Comparison of ENCODE assay signal across 17 cellular contexts in the genomic region with DNA sequence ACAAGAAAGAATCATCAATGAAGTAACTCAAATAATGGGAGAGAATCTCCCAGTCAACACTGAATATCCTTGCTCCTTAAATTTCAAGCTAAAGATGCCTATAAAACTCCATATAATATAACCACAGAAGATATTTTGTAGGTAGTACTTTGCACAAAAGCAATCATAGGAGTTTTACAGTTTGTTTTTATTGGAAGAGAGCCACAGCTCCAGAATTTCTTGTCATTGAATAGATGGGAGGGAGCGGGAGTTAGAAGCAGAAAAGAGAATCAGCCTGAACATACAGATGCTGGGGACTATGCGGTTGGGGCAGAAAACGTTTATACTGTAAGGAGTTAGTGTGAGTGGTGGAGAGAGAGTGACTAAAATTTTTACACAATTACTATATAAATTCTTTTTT. TPM values are rescaled to one million over a fixed set of nuclear protein-coding genes. Genes with fewer than 3 reads are reported as not detected.
DNase-seq lines count a peak whose midpoint lies in the region; ATAC-seq, FAIRE-seq and TF ChIP-seq lines count a peak whose summit lies in the region.
"Had no signal": no experiment of that assay in that cellular context is flagged by ENCODE, and none has a peak within 500 bp of the region (broad histone marks: within the 10 kb centered on the region; RNA-seq: fewer than 3 reads in every experiment).

No MANE protein-coding gene starts in this region.

- BruUV-seq in HepG2 (replicated peaks; lab: Mats Ljungman, UMichigan), result no TSS peak

- H3K36me3 ChIP-seq in HEK293 (ENCODE audit: control insufficient read depth in 2 of 2, insufficient read depth in 1 of 2, low read length in 2 of 2), result no peaks in the 10 kb centered on the region
- no peaks in the 10 kb centered on the region for H3K36me3 ChIP-seq in HepG2 (replicated peaks in 1 of 2; ENCODE audit: control insufficient read depth in 1 of 2, insufficient read depth in 2 of 2, low read length in 2 of 2)

- in situ Hi-C loops in HepG2 (cut with HindIII; ENCODE audit: extremely low pct_ligation_motif_present, low pct_unique_long_range_greater_than_20kb), result no loop called here

- H3K9me3 ChIP-seq in HEK293 (ENCODE audit: control insufficient read depth, insufficient read depth, low read depth, low read length) (no peaks in the 10 kb centered on the region), HepG2 (ENCODE audit: low read length) (no peaks in the 10 kb centered on the region)
- H3K9me3 ChIP-seq: Caco-2 had no signal

- intact Hi-C loops in left colon (cut with DNase I, micrococcal nuclease), result no loop called here
- intact Hi-C loops in HepG2 (cut with micrococcal nuclease; ENCODE audit: unreplicated experiment), result no loop called here

- no peaks in the 10 kb centered on the region for H3K79me2 ChIP-seq in HepG2 (ENCODE audit: insufficient read depth, low read length)

- H3K4me2 ChIP-seq in HepG2 (ENCODE audit: low read depth, low read length), result no peak overlapping the region

- TF ChIP-seq RAD21 in HepG2 (CRISPR knock-in tag; IDR thresholded peaks at IDR 0.05), result no peak

- H3K27ac ChIP-seq in HEK293 (ENCODE audit: extremely low read depth, low read depth, low read length) (peak overlapping the region; percentile 8; the same call in 1 of the 2 replicates), HepG2 (ENCODE audit: extremely low read length, insufficient read depth, low read length) (no peak overlapping the region)
- H3K27ac ChIP-seq: C4-2B, HL-60 had no signal

- DNase-seq in LNCaP clone FGC (ENCODE audit: low read depth), result peak; percentile 73
- peak; percentile 11 for DNase-seq in dermis blood vessel endothelial cell
- DNase-seq in left colon, result no peak
- no peak for DNase-seq in HepG2 (ENCODE audit: low spot score)
- DNase-seq in inferior parietal cortex (ENCODE audit: extremely low spot score), result no peak
- no peak for DNase-seq in NCI-H510A (lab: John Stamatoyannopoulos, UW)
- DNase-seq: Caco-2; CD4-positive, alpha-beta T cell; DMS79 treated with DMSO at 0.1 percent for 48 hours; GF-D8; H9; KBM-7 had no signal

- ATAC-seq in left colon (peak; percentile 91), HepG2 (no peak)

- POLR2A ChIA-PET in HEK293 (lab: Yijun Ruan, JAX), result interaction anchor here (0.8 to 1.7 kb wide), 5 partner anchors 18 to 44 kb away, joined by 3 to 8 read pairs (median 4); a partner anchor contains a TSS
- POLR2A ChIA-PET in HepG2 (lab: Yijun Ruan, JAX), result no interaction called here

- H3K27me3 ChIP-seq in HepG2 (ENCODE audit: control insufficient read depth in 1 of 2, insufficient read depth in 2 of 2, low read length in 2 of 2), result 0 out of 5 replicates have a peak, but pooled peaks cover 0 to under 1% of the 10 kb centered on the region in 2 experiments

- no peak for FAIRE-seq in HepG2 (lab: Jason Lieb, UNC)
- FAIRE-seq: D721Med, H1 had no signal

- CTCF ChIA-PET in HEK293 (lab: Yijun Ruan, JAX) (interaction anchor here (0.6 to 2.1 kb wide), 3 partner anchors 16 to 690 kb away, joined by 3 to 9 read pairs (median 4); no protein-coding TSS in a partner anchor), HepG2 (lab: Yijun Ruan, JAX; ENCODE audit: low intra/inter-chr PET ratio, low total read pairs) (no interaction called here)

- TF ChIP-seq CTCF in HEK293 (tag by site-specific recombination; IDR thresholded peaks at IDR 0.05) (no peak), LNCaP clone FGC (IDR thresholded peaks at IDR 0.05; ENCODE audit: control insufficient read depth, extremely low read depth, insufficient read depth) (no peak), HepG2 (CRISPR knock-in tag; IDR thresholded peaks at IDR 0.05) (no peak)

- no peak overlapping the region for H2AFZ ChIP-seq in HepG2 (ENCODE audit: low read length)

- 63% methylated on average over 3 of the region's 3 CpGs for WGBS in HepG2 (ENCODE audit: low lambda C conversion rate)

- H3K4me3 ChIP-seq in HEK293 (ENCODE audit: low read depth, low read length) (no peak overlapping the region), LNCaP clone FGC (ENCODE audit: low read depth, low read length) (no peak overlapping the region), HepG2 (replicated peaks in 1 of 3; ENCODE audit: insufficient read depth in 1 of 3, low read depth in 2 of 3, low read length in 3 of 3) (no peak overlapping the region)

- no peaks in the 10 kb centered on the region for H4K20me1 ChIP-seq in HepG2 (ENCODE audit: insufficient read depth, low read length)

- H3K4me1 ChIP-seq in HEK293 (ENCODE audit: control insufficient read depth, insufficient read depth, low read length), result peaks cover 30% of the 10 kb centered on the region
- peaks cover 19% of the 10 kb centered on the region for H3K4me1 ChIP-seq in HepG2 (ENCODE audit: insufficient read depth, low read length)

- no peak for TF ChIP-seq POLR2A in HepG2 (IDR thresholded peaks at IDR 0.05; ENCODE audit: insufficient read depth in 1 of 2, low read depth in 2 of 2, low read length in 2 of 2)

- TF ChIP-seq EP300 in HepG2 (IDR thresholded peaks at IDR 0.05; ENCODE audit: low read depth in 2 of 2, low read length in 2 of 2), result no peak
- TF ChIP-seq EP300 in HepG2 (CRISPR knock-in tag; IDR thresholded peaks at IDR 0.05; ENCODE audit: borderline replicate concordance), result no peak

- H3K9ac ChIP-seq in HepG2 (ENCODE audit: insufficient read depth, low read depth, low read length), result no peak overlapping the region

TF ChIP-seq in HEK293, 187 proteins besides CTCF, POLR2A, EP300 and RAD21 (continues in another document):
- TF ChIP-seq ZNF266 (tag by site-specific recombination; IDR thresholded peaks at IDR 0.05; ENCODE audit: low read depth), result no peak

TF ChIP-seq in HepG2, 621 proteins besides CTCF, POLR2A, EP300 and RAD21 (continues in another document):
- TF ChIP-seq ZNF224 (CRISPR knock-in tag; IDR thresholded peaks at IDR 0.05) (no peak), ZSCAN20 (CRISPR knock-in tag; IDR thresholded peaks at IDR 0.05; ENCODE audit: borderline replicate concordance) (no peak)

RNA-seq across cellular contexts. Expression of a gene that starts 18.3 kb away (rescaled TPM):
- total RNA-seq in dermis blood vessel endothelial cell (96.6 and 100 TPM in 2 replicates), left colon (100 to 1,000 TPM in 1 of 2 donors, 10 to 100 TPM in 1; 76.1 to 100 TPM), HepG2 (2016; rRNA removed; fragmentation: Illumina TruSeq; extraction: Trizol) (72.0 and 99.1 TPM in 2 replicates)
- 49.6 and 56.8 TPM in 2 replicates for total RNA-seq in HepG2 (2016; cell fraction: cytosol; rRNA removed; fragmentation: Illumina TruSeq; extraction: Trizol; ENCODE audit: low read depth)
- total RNA-seq in HepG2 (2016; cell fraction: insoluble cytoplasmic fraction; rRNA removed; fragmentation: Illumina TruSeq; extraction: Trizol), result 73.5 and 83.9 TPM in 2 replicates
- 44.9 and 46.8 TPM in 2 replicates for total RNA-seq in HepG2 (2016; cell fraction: membrane; rRNA removed; fragmentation: Illumina TruSeq; extraction: Trizol)
- total RNA-seq in HepG2 (2016; cell fraction: nucleus; rRNA removed; fragmentation: Illumina TruSeq; extraction: Trizol), result 57.9 and 58.5 TPM in 2 replicates
- polyA plus RNA-seq in HepG2 (2011; rRNA removed), result 53.8 and 70.2 TPM in 2 replicates
- polyA plus RNA-seq in HepG2 (2011; cell fraction: cytosol; rRNA removed), result 31.5 and 48.8 TPM in 2 replicates
- polyA plus RNA-seq in HepG2 (2011; cell fraction: nucleus; rRNA removed), result 25.3 and 31.2 TPM in 2 replicates
- 42.8 and 47.9 TPM in 2 replicates for polyA plus RNA-seq in HepG2 (2012)
- polyA plus RNA-seq in HepG2 (2016; cell fraction: cytosol; fragmentation: Illumina TruSeq; extraction: Trizol; ENCODE audit: low read depth), result 2.2 and 3.3 TPM in 2 replicates
- polyA plus RNA-seq in HepG2 (2016; cell fraction: insoluble cytoplasmic fraction; fragmentation: Illumina TruSeq; extraction: Trizol; ENCODE audit: low read depth), result 58.6 and 61.8 TPM in 2 replicates
- polyA plus RNA-seq in HepG2 (2016; cell fraction: membrane; fragmentation: Illumina TruSeq; extraction: Trizol; ENCODE audit: low read depth), result 6.7 and 8.8 TPM in 2 replicates
- 47.7 and 51.4 TPM in 2 replicates for polyA plus RNA-seq in HepG2 (2016; cell fraction: nucleus; fragmentation: Illumina TruSeq; extraction: Trizol; ENCODE audit: insufficient read depth, low read depth)
- polyA minus RNA-seq in HepG2 (2011; rRNA and poly(A)+ RNA removed; ENCODE audit: low replicate concordance), result 111 and 191 TPM in 2 replicates
- polyA minus RNA-seq in HepG2 (2011; cell fraction: cytosol; rRNA and poly(A)+ RNA removed), result 40.4 and 42.0 TPM in 2 replicates
- polyA minus RNA-seq in HepG2 (2011; cell fraction: nucleus; rRNA and poly(A)+ RNA removed), result 54.7 and 64.2 TPM in 2 replicates

RNA-seq across cellular contexts. Expression of a gene that starts 43.9 kb away (rescaled TPM):
- total RNA-seq in dermis blood vessel endothelial cell (5.3 and 7.5 TPM in 2 replicates), left colon (1 to 10 TPM; 8.6 to 9.4 TPM), HepG2 (2016; rRNA removed; fragmentation: Illumina TruSeq; extraction: Trizol) (3.6 TPM in 2 replicates)
- total RNA-seq in HepG2 (2016; cell fraction: cytosol; rRNA removed; fragmentation: Illumina TruSeq; extraction: Trizol; ENCODE audit: low read depth), result 5.1 and 5.5 TPM in 2 replicates
- 3.4 and 3.5 TPM in 2 replicates for total RNA-seq in HepG2 (2016; cell fraction: insoluble cytoplasmic fraction; rRNA removed; fragmentation: Illumina TruSeq; extraction: Trizol)
- total RNA-seq in HepG2 (2016; cell fraction: membrane; rRNA removed; fragmentation: Illumina TruSeq; extraction: Trizol), result 6.5 and 7.0 TPM in 2 replicates
- total RNA-seq in HepG2 (2016; cell fraction: nucleus; rRNA removed; fragmentation: Illumina TruSeq; extraction: Trizol), result 3.0 and 3.6 TPM in 2 replicates
- polyA plus RNA-seq in HepG2 (2011; rRNA removed), result 1.3 and 1.9 TPM in 2 replicates
- polyA plus RNA-seq in HepG2 (2011; cell fraction: cytosol; rRNA removed), result 0.62 and 1.7 TPM in 2 replicates
- 0.69 and 1.3 TPM in 2 replicates for polyA plus RNA-seq in HepG2 (2011; cell fraction: nucleus; rRNA removed)
- polyA plus RNA-seq in HepG2 (2012), result 1.7 and 2.7 TPM in 2 replicates
- 7.7 and 9.6 TPM in 2 replicates for polyA plus RNA-seq in HepG2 (2016; cell fraction: cytosol; fragmentation: Illumina TruSeq; extraction: Trizol; ENCODE audit: low read depth)
- polyA plus RNA-seq in HepG2 (2016; cell fraction: insoluble cytoplasmic fraction; fragmentation: Illumina TruSeq; extraction: Trizol; ENCODE audit: low read depth), result 5.6 and 6.1 TPM in 2 replicates
- 6.7 and 8.1 TPM in 2 replicates for polyA plus RNA-seq in HepG2 (2016; cell fraction: membrane; fragmentation: Illumina TruSeq; extraction: Trizol; ENCODE audit: low read depth)
- polyA plus RNA-seq in HepG2 (2016; cell fraction: nucleus; fragmentation: Illumina TruSeq; extraction: Trizol; ENCODE audit: insufficient read depth, low read depth), result 3.2 and 3.9 TPM in 2 replicates
- 1.7 and 5.3 TPM in 2 replicates for polyA minus RNA-seq in HepG2 (2011; rRNA and poly(A)+ RNA removed; ENCODE audit: low replicate concordance)
- polyA minus RNA-seq in HepG2 (2011; cell fraction: cytosol; rRNA and poly(A)+ RNA removed), result 0.62 and 1.3 TPM in 2 replicates
- 9.8 and 11.6 TPM in 2 replicates for polyA minus RNA-seq in HepG2 (2011; cell fraction: nucleus; rRNA and poly(A)+ RNA removed)

Comparison
In these comparisons a context has a peak if more than half of its experiments do, and no peak if none do; other contexts are left out.
1. DNase-seq: peak in LNCaP clone FGC (single experiment) and dermis blood vessel endothelial cell (single experiment); none in left colon (0 of 2), HepG2 (single experiment), inferior parietal cortex (single experiment) and NCI-H510A (single experiment).